Comparison of ENCODE assay signal across 11 cellular contexts in the genomic region with DNA sequence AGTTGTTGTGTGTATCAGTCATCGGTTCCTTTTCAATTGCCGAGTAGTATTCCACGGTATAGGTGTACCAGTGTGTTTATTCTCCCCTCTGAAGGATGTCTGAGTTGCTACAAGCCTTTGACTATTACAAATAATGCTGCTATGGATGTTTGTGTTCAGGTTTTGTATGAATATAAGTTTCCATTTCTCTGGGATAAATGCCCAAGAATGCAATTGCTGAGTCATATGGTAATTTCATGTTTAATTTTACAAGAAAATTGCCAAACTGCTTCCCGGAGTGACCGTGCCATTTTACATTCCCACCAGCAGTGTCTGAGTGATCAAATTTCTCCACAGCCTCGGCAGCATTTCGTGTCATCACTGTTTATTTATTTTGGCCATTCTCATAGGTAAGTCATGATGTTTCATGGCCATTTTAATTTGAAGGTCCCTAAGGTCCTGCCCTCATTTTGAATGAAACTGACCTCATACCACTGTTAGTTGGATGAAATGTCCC.
DNase-seq lines count a peak whose midpoint lies in the region; ATAC-seq and TF ChIP-seq lines count a peak whose summit lies in the region.
"Had no signal": no experiment of that assay in that cellular context is flagged by ENCODE, and none has a peak within 500 bp of the region (broad histone marks: within the 10 kb centered on the region; RNA-seq: fewer than 3 reads in every experiment).

No MANE protein-coding gene starts in this region.

- H3K79me2 ChIP-seq in neural progenitor cell (ENCODE audit: low read depth), result no peaks in the 10 kb centered on the region

- no peak overlapping the region for H3K27ac Mint-ChIP-seq in neural progenitor cell
- H3K27ac Mint-ChIP-seq in activated CD8-positive, alpha-beta memory T cell treated with anti-CD3 and anti-CD28 coated beads, Interleukin-2, amount 10 ng/mL, durations not matched to agents 7 days and 5 days, result no peak overlapping the region

- H3K27me3 ChIP-seq in BJ (ENCODE audit: control insufficient read depth, insufficient read depth, low read length) (no peaks in the 10 kb centered on the region), dorsolateral prefrontal cortex (no peaks in the 10 kb centered on the region), neural progenitor cell (peaks cover 17% of the 10 kb centered on the region)

- peaks cover 7% of the 10 kb centered on the region for H3K27me3 Mint-ChIP-seq in neural progenitor cell (ENCODE audit: insufficient read depth, low read depth)
- no peaks in the 10 kb centered on the region for H3K27me3 Mint-ChIP-seq in activated CD8-positive, alpha-beta memory T cell treated with anti-CD3 and anti-CD28 coated beads, Interleukin-2, amount 10 ng/mL, durations not matched to agents 7 days and 5 days

- no peak for ATAC-seq in GM21717 (IDR thresholded peaks at IDR 0.05; ENCODE audit: unreplicated experiment)
- ATAC-seq in GM19455 (IDR thresholded peaks at IDR 0.05; ENCODE audit: unreplicated experiment), result no peak
- no peak for ATAC-seq in HG03457 (IDR thresholded peaks at IDR 0.05; ENCODE audit: unreplicated experiment)
- no peak for ATAC-seq in activated CD8-positive, alpha-beta memory T cell treated with anti-CD3 and anti-CD28 coated beads, Interleukin-2, amount 10 ng/mL, durations not matched to agents 7 days and 5 days
- ATAC-seq: mucosa of descending colon had no signal

- peaks cover 38% of the 10 kb centered on the region for H3K4me1 Mint-ChIP-seq in neural progenitor cell
- peaks cover 37% of the 10 kb centered on the region for H3K4me1 Mint-ChIP-seq in activated CD8-positive, alpha-beta memory T cell treated with anti-CD3 and anti-CD28 coated beads, Interleukin-2, amount 10 ng/mL, durations not matched to agents 7 days and 5 days

- H3F3A ChIP-seq in neural progenitor cell (ENCODE audit: low read depth), result peaks cover 37% of the 10 kb centered on the region

- no peak overlapping the region for H3K4me3 ChIP-seq in BJ (ENCODE audit: low read depth, low read length)
- no peak overlapping the region for H3K4me3 ChIP-seq in dorsolateral prefrontal cortex
- H3K4me3 ChIP-seq in neural progenitor cell, result no peak overlapping the region
- H3K4me3 ChIP-seq: mucosa of descending colon had no signal

- intact Hi-C loops in dorsolateral prefrontal cortex (cut with DNase I), result no loop called here

- POLR2A ChIA-PET in BJ (lab: Charles Lee), result no interaction called here

- peaks cover 32% of the 10 kb centered on the region for H4K20me1 ChIP-seq in neural progenitor cell (ENCODE audit: low read depth)

- H3K4me3 Mint-ChIP-seq in neural progenitor cell, result no peak overlapping the region
- H3K4me3 Mint-ChIP-seq in activated CD8-positive, alpha-beta memory T cell treated with anti-CD3 and anti-CD28 coated beads, Interleukin-2, amount 10 ng/mL, durations not matched to agents 7 days and 5 days, result no peak overlapping the region

- no peaks in the 10 kb centered on the region for H3K9me3 Mint-ChIP-seq in neural progenitor cell
- no peaks in the 10 kb centered on the region for H3K9me3 Mint-ChIP-seq in activated CD8-positive, alpha-beta memory T cell treated with anti-CD3 and anti-CD28 coated beads, Interleukin-2, amount 10 ng/mL, durations not matched to agents 7 days and 5 days (ENCODE audit: low read depth)

- H3K36me3 Mint-ChIP-seq in neural progenitor cell, result peaks cover 37% of the 10 kb centered on the region
- peaks cover 84% of the 10 kb centered on the region for H3K36me3 Mint-ChIP-seq in activated CD8-positive, alpha-beta memory T cell treated with anti-CD3 and anti-CD28 coated beads, Interleukin-2, amount 10 ng/mL, durations not matched to agents 7 days and 5 days

- H3K36me3 ChIP-seq in BJ (ENCODE audit: control insufficient read depth, insufficient read depth, low read length), result peaks cover 7% of the 10 kb centered on the region
- H3K36me3 ChIP-seq in neural progenitor cell, result no peaks in the 10 kb centered on the region

- peak overlapping the region; percentile 67 for H3K4me2 ChIP-seq in neural progenitor cell

- peaks cover 27% of the 10 kb centered on the region for H3K4me1 ChIP-seq in neural progenitor cell

- CTCF ChIA-PET in BJ (lab: Yijun Ruan, JAX), result no interaction called here
- CTCF ChIA-PET in activated CD8-positive, alpha-beta memory T cell treated with anti-CD3 and anti-CD28 coated beads, Interleukin-2, amount 10 ng/mL, durations not matched to agents 7 days and 5 days (lab: Charles Lee), result no interaction called here

- H3K9ac ChIP-seq in neural progenitor cell, result no peak overlapping the region

- H2AFZ ChIP-seq in neural progenitor cell (replicated peaks), result no peak overlapping the region

- peak; percentile 56 for TF ChIP-seq CTCF in BJ (IDR thresholded peaks at IDR 0.05; ENCODE audit: insufficient read depth, low read depth, low read length)
- no peak for TF ChIP-seq CTCF in dorsolateral prefrontal cortex (IDR thresholded peaks at IDR 0.05 in 54 of 56, conservative IDR thresholded peaks at IDR 0.05 in 2 of 56; ENCODE audit: low read depth in 1 of 56, partially characterized antibody in 56 of 56)
- no peak for TF ChIP-seq CTCF in neural progenitor cell (IDR thresholded peaks at IDR 0.05)

- H3K27ac ChIP-seq in dorsolateral prefrontal cortex (peak overlapping the region in 38 of 59 donors; percentile 5 to 91 (median 55)), neural progenitor cell (no peak overlapping the region)

- DNase-seq in BJ (ENCODE audit: low read depth) (peak; percentile 86), NCI-H460 (ENCODE audit: extremely low read depth, low read depth) (peak; percentile 33), dorsolateral prefrontal cortex (no peak), neural progenitor cell (ENCODE audit: low spot score) (no peak)
- DNase-seq in activated CD8-positive, alpha-beta memory T cell treated with anti-CD3 and anti-CD28 coated beads, Interleukin-2, amount 10 ng/mL, durations not matched to agents 7 days and 5 days, result no peak
- DNase-seq: cortex of kidney, mucosa of descending colon, NCI-H524 treated with DMSO at 0.1 percent for 48 hours had no signal

- H3K9me3 ChIP-seq in neural progenitor cell (ENCODE audit: low read depth), result no peaks in the 10 kb centered on the region
- H3K9me3 ChIP-seq: mucosa of descending colon had no signal

Comparison
In these comparisons a context has a peak if more than half of its experiments do, and no peak if none do; other contexts are left out.
1. DNase-seq: peak in BJ (single experiment) and NCI-H460 (single experiment); none in dorsolateral prefrontal cortex (0 of 10), neural progenitor cell (single experiment) and activated CD8-positive, alpha-beta memory T cell treated with anti-CD3 and anti-CD28 coated beads, Interleukin-2, amount 10 ng/mL, durations not matched to agents 7 days and 5 days (single experiment).